Comparison of ENCODE assay signal across 8 cellular contexts in genomic region chr19:35090160-35090794, GRCh38. TPM values are rescaled to one million over a fixed set of nuclear protein-coding genes. Genes with fewer than 3 reads are reported as not detected.
DNase-seq lines count a peak whose midpoint lies in the region; ATAC-seq lines count a peak whose summit lies in the region.

No MANE protein-coding gene starts in this region.

- ATAC-seq in left colon (peak; percentile 84), HG02642 (IDR thresholded peaks at IDR 0.05; ENCODE audit: poor library complexity, unreplicated experiment) (no peak)

- DNase-seq in NCI-H446 (lab: John Stamatoyannopoulos, UW) (peak; percentile 22 to 52), NCI-H446 treated with DMSO at 0.1 percent for 48 hours (lab: John Stamatoyannopoulos, UW) (no peak), NCI-H1417 treated with DMSO at 0.1 percent for 48 hours (lab: John Stamatoyannopoulos, UW) (peak; percentile 8), UCSD-AML1 (lab: John Stamatoyannopoulos, UW; ENCODE audit: unreplicated experiment) (peak; percentile 21), dedifferentiated amniotic fluid mesenchymal stem cell (ENCODE audit: extremely low spot score) (peak; percentile 56), left colon (peak in 1 of 2 donors; percentile 59)
- DNase-seq in stimulated activated CD4-positive, alpha-beta T cell treated with anti-CD3 and anti-CD28 coated beads, TNF-alpha, amount 100 ng/mL, for 24 hours (ENCODE audit: low read depth in 3 of 3), result peak; percentile 23 to 26 (median 26)

- intact Hi-C loops in left colon (cut with DNase I, micrococcal nuclease), result no loop called here

RNA-seq across cellular contexts. Expression of gene FXYD3, which starts 25.3 kb away (rescaled TPM):
- 1,000 to 10,000 TPM; 4,169 to 4,218 TPM for total RNA-seq in left colon

RNA-seq across cellular contexts. Expression of gene LGI4, which starts 44.6 kb away (rescaled TPM):
- total RNA-seq in left colon, result 10 to 100 TPM in 1 of 2 donors, 1 to 10 TPM in 1; 9.7 to 14.2 TPM

RNA-seq across cellular contexts. Expression of gene FXYD1, which starts 48.3 kb away (rescaled TPM):
- total RNA-seq in left colon, result 10 to 100 TPM in 1 of 2 donors, 1 to 10 TPM in 1; 7.7 to 30.3 TPM

RNA-seq across cellular contexts. Expression of gene HPN, which starts 48.8 kb away (rescaled TPM):
- 1 to 10 TPM in 1 of 2 donors, under 1 TPM in 1; 0.95 to 1.1 TPM for total RNA-seq in left colon

RNA-seq across cellular contexts. Expression of gene FXYD7, which starts 52.8 kb away (rescaled TPM):
- total RNA-seq in left colon, result not detected
